8 cellular contexts compared by ENCODE assay signal in genomic region chr7:72829291-72829963, GRCh38. TPM values are rescaled to one million over a fixed set of nuclear protein-coding genes. Genes with fewer than 3 reads are reported as not detected.
DNase-seq lines count a peak whose midpoint lies in the region; ATAC-seq and TF ChIP-seq lines count a peak whose summit lies in the region.
"Not testable (repeated sequence)": the region's sequence is repeated elsewhere in the genome, so short reads cannot be mapped to it uniquely, and the experiment has no call there.

No MANE protein-coding gene starts in this region.

- peak; percentile 92 for TF ChIP-seq POLR2A in breast epithelium (IDR thresholded peaks at IDR 0.05)

- CTCF ChIA-PET in AG04449 (lab: Yijun Ruan, JAX): interaction anchor here (0.8 to 2.3 kb wide), 4 partner anchors 9 to 87 kb away, joined by 3 to 10 read pairs (median 4); no protein-coding TSS in a partner anchor

- intact Hi-C loops in breast epithelium (cut with DNase I; ENCODE audit: low total_unique reads): not testable (repeated sequence)

- H3K36me3 ChIP-seq in breast epithelium: not testable (repeated sequence)
- H3K36me3 ChIP-seq in iPS-20b (ENCODE audit: insufficient read depth, low read depth, low read length) (peaks cover 30% of the 10 kb centered on the region), skeletal muscle tissue (ENCODE audit: control insufficient read depth in 3 of 3, insufficient read depth in 3 of 3, low read length in 3 of 3) (peaks cover 7 to 23% (median 18%) of the 10 kb centered on the region in 3 donors)

- H3K9ac ChIP-seq in iPS-20b (ENCODE audit: low read depth, low read length) (peak overlapping the region; percentile 70; the same call in 1 of the 2 replicates), skeletal muscle tissue (ENCODE audit: low read depth in 1 of 3, low read length in 3 of 3) (peak overlapping the region; percentile 92 to 96 (median 95))

- POLR2A ChIA-PET in AG04449 (lab: Yijun Ruan, JAX): not testable (repeated sequence)

- TF ChIP-seq CTCF in AG04449 (IDR thresholded peaks at IDR 0.05; ENCODE audit: insufficient read depth, low read length, missing control alignments); VCaP (conservative IDR thresholded peaks at IDR 0.05); breast epithelium (IDR thresholded peaks at IDR 0.05): not testable (repeated sequence)

- H3K27ac ChIP-seq in VCaP: peak overlapping the region; percentile 83
- peak overlapping the region; percentile 96 to 97 for H3K27ac ChIP-seq in breast epithelium
- H3K27ac ChIP-seq in iPS-20b (ENCODE audit: low read length): not testable (repeated sequence)
- H3K27ac ChIP-seq in skeletal muscle tissue (ENCODE audit: low read depth, low read length): peak overlapping the region; percentile 99

- H3K4me1 ChIP-seq in breast epithelium; iPS-20b (ENCODE audit: insufficient read depth, low read length): not testable (repeated sequence)
- peaks cover 6 to 12% (median 7%) of the 10 kb centered on the region in 3 donors for H3K4me1 ChIP-seq in skeletal muscle tissue (ENCODE audit: control insufficient read depth in 3 of 3, insufficient read depth in 3 of 3, low read length in 3 of 3)

- ATAC-seq in GM18873 (IDR thresholded peaks at IDR 0.05; ENCODE audit: low FRiP score, unreplicated experiment) (peak; percentile 51), HG03135 (IDR thresholded peaks at IDR 0.05; ENCODE audit: unreplicated experiment) (peak; percentile 49)

- H3K4me3 ChIP-seq in AG04449 (ENCODE audit: low read depth, low read length) (peak overlapping the region; percentile 71), breast epithelium (peak overlapping the region; percentile 57 to 81 (median 78)), iPS-20b (ENCODE audit: low read length) (peak overlapping the region; percentile 80), skeletal muscle tissue (ENCODE audit: low read length in 3 of 3) (peak overlapping the region; percentile 80 to 86 (median 82))

- H3K27me3 ChIP-seq in breast epithelium; iPS-20b (ENCODE audit: insufficient read depth, low read length); skeletal muscle tissue (ENCODE audit: control insufficient read depth in 3 of 3, insufficient read depth in 3 of 3, low read length in 3 of 3): not testable (repeated sequence)

- H3K9me3 ChIP-seq in breast epithelium; iPS-20b (ENCODE audit: insufficient read depth, low read depth, low read length); skeletal muscle tissue (ENCODE audit: control insufficient read depth in 3 of 3, low read length in 3 of 3): not testable (repeated sequence)

- peak; percentile 91 for DNase-seq in AG04449 (ENCODE audit: low read depth, low spot score)
- DNase-seq in NCI-H2196 (lab: John Stamatoyannopoulos, UW; ENCODE audit: unreplicated experiment): peak; percentile 98
- DNase-seq in breast epithelium (ENCODE audit: low spot score in 2 of 2): peak; percentile 96 to 98

RNA-seq across cellular contexts. Expression of gene TYW1B, which starts 1.4 kb away (rescaled TPM):
- 10 to 100 TPM in 1 of 3 donors, 1 to 10 TPM in 2; 3.0 to 10.2 (median 7.2) TPM for total RNA-seq in breast epithelium
- 6.8 TPM for total RNA-seq in skeletal muscle tissue
